Comparison of ENCODE assay signal across 8 cellular contexts in genomic region chr21:42923553-42924432, GRCh38. TPM values are rescaled to one million over a fixed set of nuclear protein-coding genes. Genes with fewer than 3 reads are reported as not detected.
DNase-seq lines count a peak whose midpoint lies in the region; TF ChIP-seq lines count a peak whose summit lies in the region.

No MANE protein-coding gene starts in this region.

- DNase-seq in AG04450 (ENCODE audit: low read depth, low spot score) (peak; percentile 77), MM.1S (peak; percentile 85), SHP77 (lab: John Stamatoyannopoulos, UW) (peak; percentile 91 to 93), foreskin melanocyte (peak; percentile 83), neuronal stem cell (ENCODE audit: low spot score) (peak; percentile 81), stromal cell of bone marrow (ENCODE audit: low read depth) (peak; percentile 73)
- DNase-seq in activated effector memory CD4-positive, alpha-beta T cell treated with Interleukin-2 at 50 U/mL for 16 hours = peak; percentile 35

- peak overlapping the region; percentile 27; the same call in 1 of the 2 replicates for H3K4me2 ChIP-seq in MM.1S (ENCODE audit: low read depth, low read length)
- H3K4me2 ChIP-seq in neuronal stem cell (ENCODE audit: insufficient read depth, low read length, poor library complexity, severe bottlenecking) = no peak overlapping the region

- POLR2A ChIA-PET in AG04450 (lab: Yijun Ruan, JAX) = no interaction called here

- TF ChIP-seq CTCF in AG04450 (IDR thresholded peaks at IDR 0.05; ENCODE audit: low read depth, low read length) (peak; percentile 86), MM.1S (IDR thresholded peaks at IDR 0.05; ENCODE audit: low read length) (peak; percentile 88)

- H3K27me3 ChIP-seq in AG04450 (ENCODE audit: control insufficient read depth, insufficient read depth, low read length) = peaks cover 4% of the 10 kb centered on the region
- H3K27me3 ChIP-seq in MM.1S (replicated peaks; ENCODE audit: insufficient read depth, low read length) = no peaks in the 10 kb centered on the region
- H3K27me3 ChIP-seq in neuronal stem cell (ENCODE audit: control insufficient read depth in 3 of 3, insufficient read depth in 3 of 3, low read depth in 1 of 3, low read length in 3 of 3) = no peaks in the 10 kb centered on the region

- no peaks in the 10 kb centered on the region for H3K36me3 ChIP-seq in MM.1S (replicated peaks; ENCODE audit: insufficient read depth, low read length)
- no peaks in the 10 kb centered on the region for H3K36me3 ChIP-seq in neuronal stem cell (replicated peaks in 1 of 2; ENCODE audit: control insufficient read depth in 2 of 2, insufficient read depth in 2 of 2, low read length in 2 of 2)

- no peak overlapping the region for H3K14ac ChIP-seq in neuronal stem cell (ENCODE audit: low read length)

- H4K91ac ChIP-seq in neuronal stem cell (ENCODE audit: low read depth, low read length, poor library complexity) = no peak overlapping the region

- H3F3A ChIP-seq in MM.1S (ENCODE audit: insufficient read depth, low read length) = no peaks in the 10 kb centered on the region

- no peaks in the 10 kb centered on the region for H3K9me2 ChIP-seq in MM.1S (replicated peaks; ENCODE audit: insufficient read depth, low read length)

- peaks cover 9% of the 10 kb centered on the region; the same call in 1 of the 2 replicates for H3K4me1 ChIP-seq in MM.1S (ENCODE audit: low read length)
- peaks cover 6 to 12% of the 10 kb centered on the region in 2 donors for H3K4me1 ChIP-seq in neuronal stem cell (ENCODE audit: control insufficient read depth in 2 of 2, insufficient read depth in 1 of 2, low read depth in 1 of 2, low read length in 2 of 2)

- H3K9ac ChIP-seq in MM.1S (ENCODE audit: low read length) = no peak overlapping the region
- H3K9ac ChIP-seq in neuronal stem cell (ENCODE audit: low read depth, low read length, poor library complexity) = peak overlapping the region; percentile 5

- H2AFZ ChIP-seq in MM.1S (ENCODE audit: low read length) (peak overlapping the region; percentile 69), neuronal stem cell (ENCODE audit: low read length) (peak overlapping the region; percentile 91)

- no peak overlapping the region for H4K8ac ChIP-seq in neuronal stem cell (ENCODE audit: low read depth, low read length)

- no peak overlapping the region for H3K4me3 ChIP-seq in AG04450 (ENCODE audit: low read depth, low read length)
- H3K4me3 ChIP-seq in MM.1S (ENCODE audit: low read length) = no peak overlapping the region
- H3K4me3 ChIP-seq in neuronal stem cell (ENCODE audit: low read length in 2 of 2) = no peak overlapping the region

- no CpG with 5 or more reads among the region's 18 CpGs for WGBS in neuronal stem cell (ENCODE audit: extremely low coverage in 2 of 2, insufficient read length in 2 of 2, insufficient replicate concordance in 1 of 2), 2 donors

- H2BK5ac ChIP-seq in neuronal stem cell (ENCODE audit: low read length) = no peak overlapping the region

- H3K23ac ChIP-seq in neuronal stem cell (ENCODE audit: low read depth, low read length, poor library complexity) = peak overlapping the region; percentile 38

- TF ChIP-seq POLR2A in GM19193 (IDR thresholded peaks at IDR 0.05; ENCODE audit: extremely low read depth, insufficient read depth, insufficient read length) = peak; percentile 43

- peak overlapping the region; percentile 61 for H2BK15ac ChIP-seq in neuronal stem cell (ENCODE audit: low read length)

- no peaks in the 10 kb centered on the region for H3K79me2 ChIP-seq in MM.1S (ENCODE audit: low read length)

- H3K4ac ChIP-seq in neuronal stem cell (ENCODE audit: low read length) = no peak overlapping the region

- H2BK12ac ChIP-seq in neuronal stem cell (ENCODE audit: low read length) = no peak overlapping the region

- H3K79me1 ChIP-seq in neuronal stem cell (ENCODE audit: low read depth, low read length) = no peaks in the 10 kb centered on the region

- no peak overlapping the region for H2AK5ac ChIP-seq in neuronal stem cell (ENCODE audit: low read depth, low read length)

- no peaks in the 10 kb centered on the region for H4K20me1 ChIP-seq in MM.1S (ENCODE audit: insufficient read depth, low read length)

- no peaks in the 10 kb centered on the region for H3K9me3 ChIP-seq in AG04450 (ENCODE audit: control insufficient read depth, insufficient read depth, low read length)
- no peaks in the 10 kb centered on the region for H3K9me3 ChIP-seq in MM.1S (replicated peaks; ENCODE audit: insufficient read depth, low read length)
- H3K9me3 ChIP-seq in neuronal stem cell (replicated peaks in 1 of 2; ENCODE audit: control insufficient read depth in 2 of 2, insufficient read depth in 1 of 2, low read depth in 1 of 2, low read length in 2 of 2) = peaks cover 2 to 4% of the 10 kb centered on the region in 2 donors

- CTCF ChIA-PET in AG04450 (lab: Charles Lee) = interaction anchor here (0.6 kb wide), 1 partner anchor 35 kb away, joined by 3 read pairs; no protein-coding TSS in a partner anchor

- no peak overlapping the region for H2BK120ac ChIP-seq in neuronal stem cell (ENCODE audit: low read depth, low read length)

- H3K27ac ChIP-seq in AG04450 (ENCODE audit: low read depth, low read length) (no peak overlapping the region), MM.1S (ENCODE audit: low read length) (no peak overlapping the region), neuronal stem cell (replicated peaks; ENCODE audit: low read length) (peak overlapping the region; percentile 46)

- peak overlapping the region; percentile 5 for H3K18ac ChIP-seq in neuronal stem cell (ENCODE audit: low read length)

RNA-seq across cellular contexts. Expression of gene ERVH48-1, which starts 1.6 kb away (rescaled TPM):
- not detected in 2 replicates for polyA plus RNA-seq in AG04450 (2011; rRNA removed)
- polyA minus RNA-seq in AG04450 (2011; rRNA and poly(A)+ RNA removed) = not detected in 2 replicates
- 0.10 TPM for polyA plus RNA-seq in neuronal stem cell (2013, experiment 1 of 2)
- 0.12 TPM for polyA plus RNA-seq in neuronal stem cell (2013, experiment 2 of 2)

RNA-seq across cellular contexts. Expression of gene NDUFV3, which starts 30.7 kb away (rescaled TPM):
- 25.9 and 26.9 TPM in 2 replicates for polyA plus RNA-seq in AG04450 (2011; rRNA removed)
- polyA minus RNA-seq in AG04450 (2011; rRNA and poly(A)+ RNA removed) = 33.6 and 34.0 TPM in 2 replicates
- polyA plus RNA-seq in neuronal stem cell (2013, experiment 1 of 2) = 25.5 TPM
- polyA plus RNA-seq in neuronal stem cell (2013, experiment 2 of 2) = 25.6 TPM

RNA-seq across cellular contexts. Expression of gene WDR4, which starts 44.5 kb away (rescaled TPM):
- polyA plus RNA-seq in AG04450 (2011; rRNA removed) = 8.9 and 10.6 TPM in 2 replicates
- 12.7 and 19.1 TPM in 2 replicates for polyA minus RNA-seq in AG04450 (2011; rRNA and poly(A)+ RNA removed)
- polyA plus RNA-seq in neuronal stem cell (2013, experiment 1 of 2) = 6.2 TPM
- 6.2 TPM for polyA plus RNA-seq in neuronal stem cell (2013, experiment 2 of 2)

RNA-seq across cellular contexts. Expression of gene PKNOX1, which starts 50.6 kb away (rescaled TPM):
- polyA plus RNA-seq in AG04450 (2011; rRNA removed) = 57.4 and 65.6 TPM in 2 replicates
- 27.6 and 40.8 TPM in 2 replicates for polyA minus RNA-seq in AG04450 (2011; rRNA and poly(A)+ RNA removed)
- 5.1 TPM for polyA plus RNA-seq in neuronal stem cell (2013, experiment 1 of 2)
- 5.5 TPM for polyA plus RNA-seq in neuronal stem cell (2013, experiment 2 of 2)

Comparison
In these comparisons a context has a peak if more than half of its experiments do, and no peak if none do; other contexts are left out.
1. DNase-seq: peak in every context shown above with its lines; median percentile 92 in SHP77; 85 in MM.1S; 83 in foreskin melanocyte; 81 in neuronal stem cell; 77 in AG04450; 73 in stromal cell of bone marrow; 35 in activated effector memory CD4-positive, alpha-beta T cell treated with Interleukin-2 at 50 U/mL for 16 hours.